In the genomic region with DNA sequence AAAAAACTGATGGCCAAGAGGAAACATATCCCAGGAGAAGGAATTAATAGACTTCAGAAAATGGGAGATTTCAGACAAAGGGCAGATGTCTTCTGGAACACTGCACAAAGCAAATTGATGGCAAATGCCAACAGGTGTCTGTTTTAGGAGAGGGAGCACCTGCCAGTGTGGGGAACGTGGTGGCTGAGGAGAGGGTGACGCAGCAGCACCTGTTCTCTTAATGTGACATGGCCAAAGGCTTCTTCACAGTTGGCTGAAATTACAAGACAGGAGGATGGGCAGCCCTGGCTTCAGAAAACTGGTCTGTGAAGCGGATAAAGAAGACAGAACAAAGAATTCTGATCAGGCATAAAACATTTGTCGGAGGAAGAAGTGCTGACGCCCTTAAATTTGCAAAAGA, we compare ENCODE assay signal across 8 cellular contexts.
DNase-seq lines count a peak whose midpoint lies in the region; ATAC-seq and TF ChIP-seq lines count a peak whose summit lies in the region.

No MANE protein-coding gene starts in this region.

- no peaks in the 10 kb centered on the region for H3K36me3 Mint-ChIP-seq in activated naive CD8-positive, alpha-beta T cell treated with anti-CD3 and anti-CD28 coated beads, Interleukin-2, amount 50 U/mL, for 24 hours (ENCODE audit: low read depth)
- H3K36me3 Mint-ChIP-seq in nephron progenitor cell (ENCODE audit: low read depth) = no peaks in the 10 kb centered on the region
- no peaks in the 10 kb centered on the region for H3K36me3 Mint-ChIP-seq in mesothelial cell of epicardium

- H3K27me3 Mint-ChIP-seq in activated naive CD8-positive, alpha-beta T cell treated with anti-CD3 and anti-CD28 coated beads, Interleukin-2, amount 50 U/mL, for 24 hours = no peaks in the 10 kb centered on the region
- peaks cover 3% of the 10 kb centered on the region for H3K27me3 Mint-ChIP-seq in nephron progenitor cell (ENCODE audit: low read depth, poor library complexity)
- no peaks in the 10 kb centered on the region for H3K27me3 Mint-ChIP-seq in mesothelial cell of epicardium (ENCODE audit: low read depth)

- peak overlapping the region; percentile 85 for H3K27ac Mint-ChIP-seq in activated naive CD8-positive, alpha-beta T cell treated with anti-CD3 and anti-CD28 coated beads, Interleukin-2, amount 50 U/mL, for 24 hours
- H3K27ac Mint-ChIP-seq in nephron progenitor cell (no peak overlapping the region), mesothelial cell of epicardium (no peak overlapping the region)

- no peaks in the 10 kb centered on the region for H3K9me3 Mint-ChIP-seq in activated naive CD8-positive, alpha-beta T cell treated with anti-CD3 and anti-CD28 coated beads, Interleukin-2, amount 50 U/mL, for 24 hours
- H3K9me3 Mint-ChIP-seq in nephron progenitor cell = no peaks in the 10 kb centered on the region
- H3K9me3 Mint-ChIP-seq in mesothelial cell of epicardium = no peaks in the 10 kb centered on the region

- no peak for TF ChIP-seq CTCF in GM12864 (IDR thresholded peaks at IDR 0.05; ENCODE audit: low read depth, low read length, missing control alignments)
- TF ChIP-seq CTCF in nephron progenitor cell (IDR thresholded peaks at IDR 0.05) = no peak
- TF ChIP-seq CTCF in mesothelial cell of epicardium (IDR thresholded peaks at IDR 0.05; ENCODE audit: unreplicated experiment) = no peak

- H3K4me3 Mint-ChIP-seq in activated naive CD8-positive, alpha-beta T cell treated with anti-CD3 and anti-CD28 coated beads, Interleukin-2, amount 50 U/mL, for 24 hours = peak overlapping the region; percentile 60
- H3K4me3 Mint-ChIP-seq in nephron progenitor cell (no peak overlapping the region), mesothelial cell of epicardium (no peak overlapping the region)

- peaks cover 41% of the 10 kb centered on the region for H3K4me1 Mint-ChIP-seq in activated naive CD8-positive, alpha-beta T cell treated with anti-CD3 and anti-CD28 coated beads, Interleukin-2, amount 50 U/mL, for 24 hours
- H3K4me1 Mint-ChIP-seq in nephron progenitor cell = peaks cover 36% of the 10 kb centered on the region
- peaks cover 15% of the 10 kb centered on the region for H3K4me1 Mint-ChIP-seq in mesothelial cell of epicardium

- ATAC-seq in GM21528 (IDR thresholded peaks at IDR 0.05; ENCODE audit: low FRiP score, unreplicated experiment) = peak; percentile 45
- ATAC-seq in activated naive CD8-positive, alpha-beta T cell treated with anti-CD3 and anti-CD28 coated beads, Interleukin-2, amount 50 U/mL, for 24 hours = no peak

- DNase-seq in GM12864 (ENCODE audit: low read depth) (peak; percentile 41), NCI-H1417 (lab: John Stamatoyannopoulos, UW) (peak; percentile 72 to 98 (median 92)), foreskin melanocyte (no peak), hepatic stellate cell (ENCODE audit: low spot score) (no peak), nephron progenitor cell (no peak), mesothelial cell of epicardium (ENCODE audit: low spot score in 2 of 2, unreplicated experiment in 2 of 2) (no peak)
- no peak for DNase-seq in activated naive CD8-positive, alpha-beta T cell treated with anti-CD3 and anti-CD28 coated beads, Interleukin-2, amount 50 U/mL, for 24 hours

- H3K4me3 ChIP-seq in GM12864 (ENCODE audit: low read depth, low read length) = no peak overlapping the region; the same call in 1 of the 2 replicates

Comparison
In these comparisons a context has a peak if more than half of its experiments do, and no peak if none do; other contexts are left out.
1. DNase-seq: peak in GM12864 (single experiment) and NCI-H1417 (3 of 3); none in activated naive CD8-positive, alpha-beta T cell treated with anti-CD3 and anti-CD28 coated beads, Interleukin-2, amount 50 U/mL, for 24 hours (single experiment), foreskin melanocyte (single experiment), hepatic stellate cell (single experiment), nephron progenitor cell (single experiment) and mesothelial cell of epicardium (0 of 2).